Comparison of ENCODE assay signal across 9 cellular contexts in the genomic region with DNA sequence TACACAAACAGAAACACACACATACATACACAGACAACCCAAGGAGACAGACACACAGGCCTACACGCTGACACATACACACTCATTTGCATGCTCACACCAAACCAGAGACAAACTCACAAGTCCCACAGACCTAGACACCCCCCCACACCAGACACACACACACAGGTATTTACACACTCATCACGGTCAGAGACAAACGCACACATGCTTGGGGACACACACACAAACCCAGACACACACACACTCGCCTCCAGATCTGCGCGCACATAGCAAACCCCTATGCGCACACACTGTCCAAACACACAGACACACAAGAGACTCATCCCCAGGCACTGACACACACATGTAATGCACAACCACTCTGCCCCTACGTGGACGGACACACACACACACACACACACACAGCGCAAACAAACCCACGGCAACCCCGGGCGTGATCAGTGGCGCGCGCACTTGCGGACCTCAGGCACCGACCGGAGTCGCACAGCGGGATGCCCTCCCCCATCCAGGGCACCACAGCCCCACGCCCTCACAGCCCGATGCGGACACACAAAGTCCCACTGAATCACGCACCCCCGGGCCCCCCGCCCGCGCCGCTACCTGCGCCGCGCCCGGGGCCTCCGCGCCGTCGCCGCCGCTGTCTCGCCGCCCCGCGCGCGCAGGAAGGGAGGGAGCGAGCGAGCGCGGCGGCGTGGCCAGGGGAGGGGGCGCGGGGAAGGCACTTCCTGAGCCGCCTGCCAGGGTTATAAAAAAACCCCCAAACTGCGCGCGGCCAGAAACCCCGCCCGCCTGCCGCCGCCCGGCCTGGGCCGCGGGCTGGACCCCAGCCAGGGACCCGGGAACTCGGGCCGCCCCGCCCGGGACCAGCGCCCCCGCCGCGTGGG. TPM values are rescaled to one million over a fixed set of nuclear protein-coding genes. Genes with fewer than 3 reads are reported as not detected.
DNase-seq lines count a peak whose midpoint lies in the region; ATAC-seq and TF ChIP-seq lines count a peak whose summit lies in the region.
"Had no signal": no experiment of that assay in that cellular context is flagged by ENCODE, and none has a peak within 500 bp of the region (broad histone marks: within the 10 kb centered on the region; RNA-seq: fewer than 3 reads in every experiment).

Gene ADAMTS10 (minus strand): TSS at position 675 of the 887 bp plus-strand sequence. CDS start 5,005 bp downstream, outside the sequence.

- H3K27me3 ChIP-seq in CD4-positive, alpha-beta memory T cell (ENCODE audit: insufficient read depth, low read length) = no peaks in the 10 kb centered on the region
- H3K27me3 ChIP-seq in Peyer's patch = peaks cover 0 to 5% of the 10 kb centered on the region in 2 donors
- H3K27me3 ChIP-seq in iPS-18a (ENCODE audit: control insufficient read depth, insufficient read depth, low read length) = no peaks in the 10 kb centered on the region
- no peaks in the 10 kb centered on the region for H3K27me3 ChIP-seq in skeletal muscle satellite cell (ENCODE audit: control insufficient read depth, insufficient read depth, low read length)

- intact Hi-C loops in CD4-positive, alpha-beta memory T cell (cut with micrococcal nuclease) = loop anchor here (2.0 kb wide), 1 partner anchor 17 kb away; no protein-coding TSS in a partner anchor

- H3K4me1 ChIP-seq in CD4-positive, alpha-beta memory T cell (ENCODE audit: insufficient read depth, low read length) = peaks cover 31% of the 10 kb centered on the region
- H3K4me1 ChIP-seq in Peyer's patch (peaks cover 0 to 18% (median 7%) of the 10 kb centered on the region in 4 donors), iPS-18a (ENCODE audit: control insufficient read depth, low read depth, low read length) (peaks cover 13% of the 10 kb centered on the region), skeletal muscle satellite cell (ENCODE audit: control insufficient read depth, insufficient read depth, low read length) (peaks cover 47% of the 10 kb centered on the region)

- H3K4me3 ChIP-seq in CD4-positive, alpha-beta memory T cell (ENCODE audit: low read length in 2 of 2) = peak within 1 kb of the TSS; percentile 80 to 94
- H3K4me3 ChIP-seq in Peyer's patch (peak within 1 kb of the TSS; percentile 42 to 65 (median 55)), iPS-18a (ENCODE audit: low read length) (peak within 1 kb of the TSS; percentile 85), skeletal muscle satellite cell (ENCODE audit: low read length) (peak within 1 kb of the TSS; percentile 70)

- H3K9me3 ChIP-seq in CD4-positive, alpha-beta memory T cell (ENCODE audit: control insufficient read depth in 1 of 2, low read length in 2 of 2) = no peaks in the 10 kb centered on the region
- H3K9me3 ChIP-seq in Peyer's patch (no peaks in the 10 kb centered on the region), iPS-18a (ENCODE audit: control insufficient read depth, low read depth, low read length) (no peaks in the 10 kb centered on the region), skeletal muscle satellite cell (replicated peaks; ENCODE audit: low read length) (no peaks in the 10 kb centered on the region)
- H3K9me3 ChIP-seq: neutrophil had no signal

- CTCF ChIA-PET in CD4-positive, alpha-beta memory T cell (lab: Charles Lee; ENCODE audit: partially characterized antibody) = no interaction called here

- H3K36me3 ChIP-seq in CD4-positive, alpha-beta memory T cell (ENCODE audit: insufficient read depth, low read length) = no peaks in the 10 kb centered on the region
- no peaks in the 10 kb centered on the region for H3K36me3 ChIP-seq in Peyer's patch
- H3K36me3 ChIP-seq in iPS-18a (ENCODE audit: control insufficient read depth, low read depth, low read length) = no peaks in the 10 kb centered on the region
- H3K36me3 ChIP-seq in skeletal muscle satellite cell (ENCODE audit: insufficient read depth, low read length) = no peaks in the 10 kb centered on the region
- H3K36me3 ChIP-seq: neutrophil had no signal

- H3K27me3 Mint-ChIP-seq in CD4-positive, alpha-beta memory T cell = no peaks in the 10 kb centered on the region

- peak within 1 kb of the TSS; percentile 17 for H3K27ac ChIP-seq in CD4-positive, alpha-beta memory T cell (ENCODE audit: low read depth, low read length)
- H3K27ac ChIP-seq in Peyer's patch (peak within 1 kb of the TSS; percentile 40 to 79 (median 74)), angular gyrus (ENCODE audit: low read depth, low read length) (peak within 1 kb of the TSS; percentile 70), iPS-18a (ENCODE audit: low read length) (peak within 1 kb of the TSS; percentile 79)
- H3K27ac ChIP-seq: neutrophil had no signal

- TF ChIP-seq CTCF in Peyer's patch (IDR thresholded peaks at IDR 0.05) = no peak

- no peak for TF ChIP-seq POLR2A in Peyer's patch (IDR thresholded peaks at IDR 0.05)

- H3K36me3 Mint-ChIP-seq in CD4-positive, alpha-beta memory T cell = peaks cover 11 to 22% of the 10 kb centered on the region in 2 donors

- peak within 1 kb of the TSS; percentile 86 for H3K4me2 ChIP-seq in skeletal muscle satellite cell (ENCODE audit: low read length)

- H3K9ac ChIP-seq in iPS-18a (ENCODE audit: low read length) = peak within 1 kb of the TSS; percentile 67
- H3K9ac ChIP-seq in skeletal muscle satellite cell (ENCODE audit: low read depth, low read length) = peak within 1 kb of the TSS; percentile 86

- POLR2A ChIA-PET in CD4-positive, alpha-beta memory T cell (lab: Charles Lee; ENCODE audit: partially characterized antibody) = interaction anchor here (1.8 kb wide), 1 partner anchor 17 kb away, joined by 4 read pairs; no protein-coding TSS in a partner anchor

- H3K27ac Mint-ChIP-seq in CD4-positive, alpha-beta memory T cell = peak within 1 kb of the TSS; percentile 81 to 98 (median 90)

- no peak for ATAC-seq in GM18498 (IDR thresholded peaks at IDR 0.05; ENCODE audit: unreplicated experiment)
- no peak for ATAC-seq in HG03442 (IDR thresholded peaks at IDR 0.05; ENCODE audit: unreplicated experiment)

- H3K9me3 Mint-ChIP-seq in CD4-positive, alpha-beta memory T cell = peaks cover 0 to 1% (median 0%) of the 10 kb centered on the region in 8 donors

- peak within 1 kb of the TSS; percentile 94 to 99 (median 96) for H3K4me3 Mint-ChIP-seq in CD4-positive, alpha-beta memory T cell

- DNase-seq in CD4-positive, alpha-beta memory T cell = peak; percentile 46 to 65 (median 51)
- DNase-seq in Peyer's patch (peak in 1 of 3 donors; percentile 52), NCI-H146 (lab: John Stamatoyannopoulos, UW) (no peak)

- H3K4me1 Mint-ChIP-seq in CD4-positive, alpha-beta memory T cell = peaks cover 18 to 52% (median 41%) of the 10 kb centered on the region in 4 donors

RNA-seq across cellular contexts. Expression of gene ADAMTS10, which starts in this region (rescaled TPM):
- total RNA-seq in CD4-positive, alpha-beta memory T cell = 10 to 100 TPM; 66.0 to 67.2 TPM
- 1 to 10 TPM in 1 of 2 donors, under 1 TPM in 1; 0.59 to 2.2 TPM for polyA plus RNA-seq in CD4-positive, alpha-beta memory T cell
- total RNA-seq in Peyer's patch = 10 to 100 TPM in 3 of 4 donors, not detected in 1; 26.5 to 92.4 (median 37.2) TPM
- total RNA-seq in skeletal muscle satellite cell (2012; rRNA removed) = 1.3 and 3.1 TPM in 2 replicates

Comparison
In these comparisons a context has a peak if more than half of its experiments do, and no peak if none do; other contexts are left out.
1. H3K27ac ChIP-seq: peak in every context shown above with its lines; median percentile 79 in iPS-18a; 74 in Peyer's patch; 70 in angular gyrus; 17 in CD4-positive, alpha-beta memory T cell.